18 cellular contexts compared by ENCODE assay signal in the genomic region with DNA sequence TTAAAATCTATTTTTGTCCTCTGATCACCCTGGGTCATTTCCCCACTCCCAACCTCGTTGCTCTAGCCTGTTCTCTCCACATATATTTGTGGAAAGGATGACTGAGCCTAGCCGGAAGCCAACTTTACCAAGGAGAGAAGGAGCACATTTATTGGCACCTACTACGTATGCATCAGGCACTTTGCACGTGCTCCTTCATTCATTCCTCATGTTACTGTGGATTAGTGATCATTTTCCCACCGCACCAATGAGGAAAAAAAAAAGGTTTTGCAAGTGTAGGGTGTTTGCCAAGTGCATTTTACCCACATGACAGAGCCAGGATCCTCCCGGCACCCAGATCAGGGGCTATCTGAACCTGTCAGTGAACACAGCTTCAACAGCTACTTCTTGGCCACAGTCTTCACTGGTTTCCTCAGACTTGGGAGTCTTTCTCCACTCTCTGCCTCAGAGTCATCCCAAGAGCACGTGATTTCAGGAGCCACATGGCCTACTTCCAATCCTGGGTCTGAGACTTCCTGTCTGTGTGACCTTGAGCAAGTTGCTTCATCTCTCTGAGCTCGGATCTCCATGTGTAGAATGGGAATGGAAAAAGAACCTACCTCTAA. TPM values are rescaled to one million over a fixed set of nuclear protein-coding genes. Genes with fewer than 3 reads are reported as not detected.
DNase-seq lines count a peak whose midpoint lies in the region; ATAC-seq and TF ChIP-seq lines count a peak whose summit lies in the region.
"Had no signal": no experiment of that assay in that cellular context is flagged by ENCODE, and none has a peak within 500 bp of the region (broad histone marks: within the 10 kb centered on the region; RNA-seq: fewer than 3 reads in every experiment).

No MANE protein-coding gene starts in this region.

- no peak for ATAC-seq in HG03439 (IDR thresholded peaks at IDR 0.05; ENCODE audit: unreplicated experiment)
- ATAC-seq in activated naive CD8-positive, alpha-beta T cell treated with anti-CD3 and anti-CD28 coated beads, Interleukin-2, amount 50 U/mL, for 24 hours: no peak
- ATAC-seq in CD8-positive, alpha-beta T cell: no peak

- no peaks in the 10 kb centered on the region for H3K36me3 ChIP-seq in GM23248 (ENCODE audit: low read depth)
- H3K36me3 ChIP-seq in CD8-positive, alpha-beta T cell (ENCODE audit: insufficient read depth, low read length): no peaks in the 10 kb centered on the region
- H3K36me3 ChIP-seq: BE2C, HAP-1 had no signal

- H3K4me2 ChIP-seq in GM23248 (ENCODE audit: unreplicated experiment): no peak overlapping the region

- H3K27me3 Mint-ChIP-seq in activated naive CD8-positive, alpha-beta T cell treated with anti-CD3 and anti-CD28 coated beads, Interleukin-2, amount 50 U/mL, for 24 hours: peaks cover 47% of the 10 kb centered on the region
- peaks cover 37% of the 10 kb centered on the region for H3K27me3 Mint-ChIP-seq in CD8-positive, alpha-beta T cell (ENCODE audit: low read depth)

- H2AFZ ChIP-seq in GM23248: no peak overlapping the region

- H3K9me3 Mint-ChIP-seq in activated naive CD8-positive, alpha-beta T cell treated with anti-CD3 and anti-CD28 coated beads, Interleukin-2, amount 50 U/mL, for 24 hours: no peaks in the 10 kb centered on the region
- no peaks in the 10 kb centered on the region for H3K9me3 Mint-ChIP-seq in CD8-positive, alpha-beta T cell

- no peaks in the 10 kb centered on the region for H3K9me3 ChIP-seq in GM23248 (ENCODE audit: low read depth)
- no peaks in the 10 kb centered on the region for H3K9me3 ChIP-seq in CD8-positive, alpha-beta T cell (ENCODE audit: low read length)
- H3K9me3 ChIP-seq: BE2C, HAP-1 had no signal

- H3K36me3 Mint-ChIP-seq in activated naive CD8-positive, alpha-beta T cell treated with anti-CD3 and anti-CD28 coated beads, Interleukin-2, amount 50 U/mL, for 24 hours (ENCODE audit: low read depth): no peaks in the 10 kb centered on the region
- H3K36me3 Mint-ChIP-seq in CD8-positive, alpha-beta T cell: no peaks in the 10 kb centered on the region
- H3K36me3 Mint-ChIP-seq: CD4-positive, CD25-positive, alpha-beta regulatory T cell had no signal

- H3K27me3 ChIP-seq in GM23248 (replicated peaks; ENCODE audit: insufficient read depth): peaks cover 70% of the 10 kb centered on the region
- H3K27me3 ChIP-seq in CD8-positive, alpha-beta T cell (ENCODE audit: insufficient read depth, low read length): no peaks in the 10 kb centered on the region

- no peak overlapping the region for H3K9ac ChIP-seq in GM23248

- H3K4me1 ChIP-seq in GM23248 (ENCODE audit: insufficient read depth): no peaks in the 10 kb centered on the region
- no peaks in the 10 kb centered on the region for H3K4me1 ChIP-seq in CD8-positive, alpha-beta T cell (ENCODE audit: insufficient read depth, low read length)
- H3K4me1 ChIP-seq: BE2C, HAP-1 had no signal

- 42 to 43% methylated on average over 8 of the region's 8 CpGs for WGBS in GM23248 (ENCODE audit: low coverage in 1 of 2, low lambda C conversion rate in 2 of 2, missing lambda C conversion rate in 2 of 2), 2 experiments

- H4K20me1 ChIP-seq in GM23248 (ENCODE audit: insufficient read depth): no peaks in the 10 kb centered on the region

- H3K9me2 ChIP-seq in GM23248 (ENCODE audit: insufficient read depth): no peaks in the 10 kb centered on the region

- H3K27ac Mint-ChIP-seq in activated naive CD8-positive, alpha-beta T cell treated with anti-CD3 and anti-CD28 coated beads, Interleukin-2, amount 50 U/mL, for 24 hours: no peak overlapping the region
- no peak overlapping the region for H3K27ac Mint-ChIP-seq in CD8-positive, alpha-beta T cell
- H3K27ac Mint-ChIP-seq: CD4-positive, CD25-positive, alpha-beta regulatory T cell had no signal

- CTCF ChIA-PET in CD8-positive, alpha-beta T cell (lab: Charles Lee): interaction anchor here (1.5 kb wide), 1 partner anchor 15 kb away, joined by 3 read pairs; no protein-coding TSS in a partner anchor

- H3K4me3 ChIP-seq in GM23248 (no peak overlapping the region), fibroblast of mammary gland (ENCODE audit: control insufficient read depth, low read depth, low read length) (no peak overlapping the region)
- H3K4me3 ChIP-seq in CD8-positive, alpha-beta T cell (ENCODE audit: low read depth, low read length): no peak overlapping the region
- H3K4me3 ChIP-seq: HAP-1 had no signal

- peaks cover 2% of the 10 kb centered on the region for H3K4me1 Mint-ChIP-seq in activated naive CD8-positive, alpha-beta T cell treated with anti-CD3 and anti-CD28 coated beads, Interleukin-2, amount 50 U/mL, for 24 hours
- no peaks in the 10 kb centered on the region for H3K4me1 Mint-ChIP-seq in CD8-positive, alpha-beta T cell (ENCODE audit: low read depth)
- H3K4me1 Mint-ChIP-seq: CD4-positive, CD25-positive, alpha-beta regulatory T cell had no signal

- no peak for TF ChIP-seq CTCF in fibroblast of mammary gland (conservative IDR thresholded peaks at IDR 0.05; ENCODE audit: control insufficient read depth, insufficient read depth, low read depth, low read length)
- no peak for TF ChIP-seq CTCF in CD8-positive, alpha-beta T cell (IDR thresholded peaks at IDR 0.05)

- POLR2A ChIA-PET in CD8-positive, alpha-beta T cell (lab: Charles Lee): interaction anchor here (0.7 kb wide), 1 partner anchor 322 kb away, joined by 3 read pairs; no protein-coding TSS in a partner anchor

- H3K4me3 Mint-ChIP-seq in activated naive CD8-positive, alpha-beta T cell treated with anti-CD3 and anti-CD28 coated beads, Interleukin-2, amount 50 U/mL, for 24 hours: no peak overlapping the region
- H3K4me3 Mint-ChIP-seq in CD8-positive, alpha-beta T cell: no peak overlapping the region
- H3K4me3 Mint-ChIP-seq: CD4-positive, CD25-positive, alpha-beta regulatory T cell had no signal

- no peak overlapping the region for H3K27ac ChIP-seq in GM23248
- H3K27ac ChIP-seq in CD8-positive, alpha-beta T cell (ENCODE audit: low read depth, low read length): no peak overlapping the region

- H3K79me2 ChIP-seq in GM23248 (ENCODE audit: insufficient read depth): no peaks in the 10 kb centered on the region

- intact Hi-C loops in head of caudate nucleus (cut with DNase I): no loop called here
- intact Hi-C loops in CD8-positive, alpha-beta T cell (cut with DNase I, micrococcal nuclease): no loop called here

- no peaks in the 10 kb centered on the region for H3F3A ChIP-seq in GM23248 (ENCODE audit: insufficient read depth)

- DNase-seq in EH (ENCODE audit: low read depth): peak; percentile 2
- DNase-seq in GM23248: peak; percentile 17
- DNase-seq in SK-MEL-5 (ENCODE audit: low read depth, low spot score): peak; percentile 23
- peak; percentile 18 for DNase-seq in fibroblast of mammary gland (ENCODE audit: low read depth)
- no peak for DNase-seq in head of caudate nucleus
- DNase-seq in activated naive CD8-positive, alpha-beta T cell treated with anti-CD3 and anti-CD28 coated beads, Interleukin-2, amount 50 U/mL, for 24 hours: no peak
- no peak for DNase-seq in CD8-positive, alpha-beta T cell
- DNase-seq: ACHN; BE2C; C1 segment of cervical spinal cord; CD4-positive, CD25-positive, alpha-beta regulatory T cell; DMS153; DMS79; GF-D8; KG1 had no signal

- in situ Hi-C loops in GM23248 (cut with MboI): no loop called here
- in situ Hi-C loops in SK-MEL-5 (cut with HindIII; ENCODE audit: low pct_unique_long_range_greater_than_20kb, low sequenced_read_pairs): no loop called here

RNA-seq across cellular contexts. Expression of a gene that starts 1.9 kb away (rescaled TPM):
- total RNA-seq in GM23248 (2014; rRNA removed; shearing (Covaris generic)): not detected in 2 replicates
- polyA plus RNA-seq in GM23248 (2016; fragmentation: Nextera tagmentation; extraction: Ambion mirVana): not detected in 2 replicates
- total RNA-seq in SK-MEL-5 (2014; rRNA removed; shearing (Covaris generic)): not detected in 2 replicates
- polyA plus RNA-seq in SK-MEL-5 (2015; cell fraction: cytosol; rRNA removed): not detected in 2 replicates
- polyA plus RNA-seq in SK-MEL-5 (2015; cell fraction: nucleus; rRNA removed): not detected in 2 replicates
- total RNA-seq in CD8-positive, alpha-beta T cell: not detected
- total RNA-seq: CD4-positive, CD25-positive, alpha-beta regulatory T cell; Daoy had no signal
- polyA plus RNA-seq: CD4-positive, CD25-positive, alpha-beta regulatory T cell had no signal

Comparison
In these comparisons a context has a peak if more than half of its experiments do, and no peak if none do; other contexts are left out.
1. DNase-seq: peak in EH (single experiment), GM23248 (single experiment), SK-MEL-5 (single experiment) and fibroblast of mammary gland (single experiment); none in head of caudate nucleus (0 of 42), activated naive CD8-positive, alpha-beta T cell treated with anti-CD3 and anti-CD28 coated beads, Interleukin-2, amount 50 U/mL, for 24 hours (single experiment) and CD8-positive, alpha-beta T cell (0 of 7).